Comparison of ENCODE assay signal across 8 cellular contexts in genomic region chr19:31338069-31338767, GRCh38. TPM values are rescaled to one million over a fixed set of nuclear protein-coding genes. Genes with fewer than 3 reads are reported as not detected.
DNase-seq lines count a peak whose midpoint lies in the region; ATAC-seq and TF ChIP-seq lines count a peak whose summit lies in the region.

No MANE protein-coding gene starts in this region.

- no peak overlapping the region for H2AFZ ChIP-seq in GM23338

- peaks cover 80% of the 10 kb centered on the region for H3K79me2 ChIP-seq in GM23338 (replicated peaks; ENCODE audit: insufficient read depth)

- H3K4me1 ChIP-seq in GM23338 (ENCODE audit: insufficient read depth): peaks cover 52% of the 10 kb centered on the region

- no peak overlapping the region for H3K4me3 ChIP-seq in GM23338

- TF ChIP-seq CTCF in GM23338 (conservative IDR thresholded peaks at IDR 0.05; ENCODE audit: low read depth in 2 of 2) (peak; percentile 70 to 73), nephron progenitor cell (IDR thresholded peaks at IDR 0.05) (peak; percentile 64)

- H3K4me1 Mint-ChIP-seq in GM23338 (peaks cover 79% of the 10 kb centered on the region), nephron progenitor cell (peaks cover 92% of the 10 kb centered on the region)

- no peaks in the 10 kb centered on the region for H3K27me3 ChIP-seq in GM23338 (ENCODE audit: insufficient read depth)

- H3K4me3 Mint-ChIP-seq in GM23338 (peak overlapping the region; percentile 37; the same call in 2 of the 3 replicates), nephron progenitor cell (peak overlapping the region; percentile 74)

- ATAC-seq in GM23338: peak; percentile 96

- H3K36me3 Mint-ChIP-seq in GM23338 (ENCODE audit: low read depth): no peaks in the 10 kb centered on the region; the same call in 2 of the 3 replicates
- no peaks in the 10 kb centered on the region for H3K36me3 Mint-ChIP-seq in nephron progenitor cell (ENCODE audit: low read depth)

- H3K9me3 Mint-ChIP-seq in GM23338 (no peaks in the 10 kb centered on the region; the same call in 2 of the 3 replicates), nephron progenitor cell (no peaks in the 10 kb centered on the region)

- H3K27ac ChIP-seq in GM23338 (ENCODE audit: low read depth): no peak overlapping the region

- H3K36me3 ChIP-seq in GM23338 (ENCODE audit: insufficient read depth): no peaks in the 10 kb centered on the region

- H3K9me2 ChIP-seq in GM23338 (ENCODE audit: insufficient read depth): no peaks in the 10 kb centered on the region

- H4K20me1 ChIP-seq in GM23338 (replicated peaks; ENCODE audit: insufficient read depth): 0 out of 2 replicates have a peak, but pooled peaks cover 4% of the 10 kb centered on the region

- peak overlapping the region; percentile 74; the same call in 1 of the 2 replicates for H3K27ac Mint-ChIP-seq in GM23338
- peak overlapping the region; percentile 46 for H3K27ac Mint-ChIP-seq in nephron progenitor cell

- H3K4me2 ChIP-seq in GM23338: 0 out of 2 replicates have a peak overlapping the region, but pooled peaks have one; percentile 8

- peak; percentile 89 for DNase-seq in GM23338 (ENCODE audit: low spot score)
- DNase-seq in RPMI7951 (ENCODE audit: low read depth): peak; percentile 50
- DNase-seq in fibroblast of gingiva (ENCODE audit: low read depth): peak; percentile 49
- DNase-seq in nephron progenitor cell: peak; percentile 72
- no peak for DNase-seq in NCI-H2227 treated with DMSO at 0.1 percent for 48 hours (lab: John Stamatoyannopoulos, UW)
- no peak for DNase-seq in KG1 (lab: John Stamatoyannopoulos, UW)
- DNase-seq in globus pallidus (ENCODE audit: low spot score): no peak
- DNase-seq in LoVo (ENCODE audit: low spot score): no peak

- H3K27me3 Mint-ChIP-seq in GM23338 (ENCODE audit: insufficient read depth, low read depth, poor library complexity) (peaks cover 10% of the 10 kb centered on the region), nephron progenitor cell (ENCODE audit: low read depth, poor library complexity) (peaks cover 7% of the 10 kb centered on the region)

- H3F3A ChIP-seq in GM23338 (replicated peaks; ENCODE audit: low read depth): no peaks in the 10 kb centered on the region

TF ChIP-seq in GM23338, 12 proteins besides CTCF, POLR2A, EP300 and RAD21 (continues in another document):
- TF ChIP-seq STAT1 (IDR thresholded peaks at IDR 0.05; ENCODE audit: unreplicated experiment): no peak
- TF ChIP-seq ZNF114 (CRISPR knock-in tag; IDR thresholded peaks at IDR 0.05): no peak
- no peak for TF ChIP-seq ZNF462 (CRISPR knock-in tag; IDR thresholded peaks at IDR 0.05)
- no peak for TF ChIP-seq EZH2 (IDR thresholded peaks at IDR 0.05; ENCODE audit: low read depth, unreplicated experiment)
- TF ChIP-seq CREB1 (CRISPR knock-in tag; IDR thresholded peaks at IDR 0.05; ENCODE audit: low read depth): no peak
- TF ChIP-seq NANOG (IDR thresholded peaks at IDR 0.05; ENCODE audit: borderline replicate concordance): no peak
- TF ChIP-seq JUNB (IDR thresholded peaks at IDR 0.05; ENCODE audit: unreplicated experiment): no peak
- no peak for TF ChIP-seq ETS1 (IDR thresholded peaks at IDR 0.05)
- no peak for TF ChIP-seq REST (IDR thresholded peaks at IDR 0.05; ENCODE audit: unreplicated experiment)
- TF ChIP-seq EZH2phosphoT487 (IDR thresholded peaks at IDR 0.05; ENCODE audit: unreplicated experiment): no peak
- TF ChIP-seq POLR2AphosphoS5 (IDR thresholded peaks at IDR 0.05; ENCODE audit: low read depth): no peak

RNA-seq across cellular contexts. Expression of gene TSHZ3, which starts 11.0 kb away (rescaled TPM):
- 8.7 and 8.9 TPM in 2 replicates for total RNA-seq in GM23338 (2014; rRNA removed; shearing (Covaris generic))
- polyA plus RNA-seq in GM23338 (2016; fragmentation: Nextera tagmentation; extraction: Ambion mirVana): 3.3 and 3.8 TPM in 2 replicates
- total RNA-seq in RPMI7951 (2014; rRNA removed; shearing (Covaris generic)): 8.5 and 9.9 TPM in 2 replicates

Comparison
In these comparisons a context has a peak if more than half of its experiments do, and no peak if none do; other contexts are left out.
1. DNase-seq: peak in GM23338 (single experiment), RPMI7951 (single experiment), fibroblast of gingiva (single experiment) and nephron progenitor cell (single experiment); none in NCI-H2227 treated with DMSO at 0.1 percent for 48 hours (single experiment), KG1 (single experiment), globus pallidus (single experiment) and LoVo (single experiment).